ENCODE assay signal across 15 cellular contexts in genomic region chr5:119345861-119346260, GRCh38. TPM values are rescaled to one million over a fixed set of nuclear protein-coding genes. Genes with fewer than 3 reads are reported as not detected.
DNase-seq lines count a peak whose midpoint lies in the region; ATAC-seq and TF ChIP-seq lines count a peak whose summit lies in the region.
"Had no signal": no experiment of that assay in that cellular context is flagged by ENCODE, and none has a peak within 500 bp of the region (broad histone marks: within the 10 kb centered on the region; RNA-seq: fewer than 3 reads in every experiment).

No MANE protein-coding gene starts in this region.

- H3K27ac ChIP-seq in hepatocyte: no peak overlapping the region
- H3K27ac ChIP-seq: esophagus squamous epithelium had no signal

- no peaks in the 10 kb centered on the region for H3K27me3 ChIP-seq in hepatocyte
- H3K27me3 ChIP-seq: esophagus squamous epithelium, heart left ventricle had no signal

- peak overlapping the region; percentile 70 to 78 for H3K4me3 Mint-ChIP-seq in activated T-cell treated with anti-CD3 and anti-CD28 coated beads, Interleukin-2, amount 50 U/mL, for 72 hours
- H3K4me3 Mint-ChIP-seq in activated naive CD8-positive, alpha-beta T cell: peak overlapping the region; percentile 51
- peak overlapping the region; percentile 21 to 25 for H3K4me3 Mint-ChIP-seq in stimulated activated naive B cell treated with anti-CD40 and anti-IgM and Interleukin-4, amounts not matched to agents 10 μg/mL and 1 μg/mL and 100 μg/mL, for 72 hours

- no peak for ATAC-seq in activated T-cell treated with anti-CD3 and anti-CD28 coated beads, Interleukin-2, amount 50 U/mL, for 72 hours (replicated peaks in 1 of 2)
- no peak for ATAC-seq in stimulated activated naive B cell treated with anti-CD40 and anti-IgM and Interleukin-4, amounts not matched to agents 10 μg/mL and 1 μg/mL and 100 μg/mL, for 72 hours (replicated peaks)
- ATAC-seq: heart left ventricle, Right ventricle myocardium inferior had no signal

- WGBS in hepatocyte (ENCODE audit: low lambda C conversion rate, missing lambda C conversion rate): 77% methylated on average over 3 of the region's 3 CpGs

- no peak overlapping the region for H3K4me2 ChIP-seq in hepatocyte

- H3K9me3 Mint-ChIP-seq in activated T-cell treated with anti-CD3 and anti-CD28 coated beads, Interleukin-2, amount 50 U/mL, for 72 hours: no peaks in the 10 kb centered on the region
- H3K9me3 Mint-ChIP-seq in activated naive CD8-positive, alpha-beta T cell (ENCODE audit: low read depth): no peaks in the 10 kb centered on the region
- H3K9me3 Mint-ChIP-seq in stimulated activated naive B cell treated with anti-CD40 and anti-IgM and Interleukin-4, amounts not matched to agents 10 μg/mL and 1 μg/mL and 100 μg/mL, for 72 hours: peaks cover 0 to 2% of the 10 kb centered on the region in 2 donors

- TF ChIP-seq POLR2A in NB4 (IDR thresholded peaks at IDR 0.05; ENCODE audit: extremely low read depth, insufficient read length): no peak

- H3K4me3 ChIP-seq in NB4 (ENCODE audit: low read depth, low read length) (no peak overlapping the region), hepatocyte (no peak overlapping the region)
- H3K4me3 ChIP-seq: esophagus squamous epithelium, heart left ventricle had no signal

- H3K27me3 Mint-ChIP-seq in activated T-cell treated with anti-CD3 and anti-CD28 coated beads, Interleukin-2, amount 50 U/mL, for 72 hours (ENCODE audit: low read depth): no peaks in the 10 kb centered on the region
- no peaks in the 10 kb centered on the region for H3K27me3 Mint-ChIP-seq in activated naive CD8-positive, alpha-beta T cell
- H3K27me3 Mint-ChIP-seq in stimulated activated naive B cell treated with anti-CD40 and anti-IgM and Interleukin-4, amounts not matched to agents 10 μg/mL and 1 μg/mL and 100 μg/mL, for 72 hours: no peaks in the 10 kb centered on the region

- H3K27ac Mint-ChIP-seq in activated T-cell treated with anti-CD3 and anti-CD28 coated beads, Interleukin-2, amount 50 U/mL, for 72 hours: peak overlapping the region; percentile 95
- H3K27ac Mint-ChIP-seq in activated naive CD8-positive, alpha-beta T cell: peak overlapping the region; percentile 94
- peak overlapping the region; percentile 75 for H3K27ac Mint-ChIP-seq in stimulated activated naive B cell treated with anti-CD40 and anti-IgM and Interleukin-4, amounts not matched to agents 10 μg/mL and 1 μg/mL and 100 μg/mL, for 72 hours

- no peaks in the 10 kb centered on the region for H4K20me1 ChIP-seq in hepatocyte (ENCODE audit: insufficient read depth, poor library complexity, severe bottlenecking)

- DNase-seq in activated T-cell treated with anti-CD3 and anti-CD28 coated beads, Interleukin-2, amount 50 U/mL, for 72 hours: no peak
- no peak for DNase-seq in activated T-cell treated with anti-CD3 and anti-CD28 coated beads for 4 hours
- DNase-seq in NB4 (ENCODE audit: low read depth): peak; percentile 40
- DNase-seq in stimulated activated naive B cell treated with anti-CD40 and anti-IgM and Interleukin-4, amounts not matched to agents 10 μg/mL and 1 μg/mL and 100 μg/mL, for 72 hours: no peak
- DNase-seq in SHP77 (lab: John Stamatoyannopoulos, UW): no peak
- no peak for DNase-seq in NCI-H82 treated with DMSO at 0.1 percent for 48 hours (lab: John Stamatoyannopoulos, UW; ENCODE audit: unreplicated experiment)
- no peak for DNase-seq in hepatocyte (ENCODE audit: low spot score)
- DNase-seq: DMS153; esophagus squamous epithelium; heart left ventricle; kidney glomerular epithelial cell; midbrain; stimulated activated CD4-positive, alpha-beta T cell treated with anti-CD3 and anti-CD28 coated beads, Interleukin-4, amount 100 ng/mL, for 24 hours had no signal

- peaks cover 98% of the 10 kb centered on the region for H3K4me1 Mint-ChIP-seq in activated T-cell treated with anti-CD3 and anti-CD28 coated beads, Interleukin-2, amount 50 U/mL, for 72 hours (ENCODE audit: low read depth)
- peaks cover 94% of the 10 kb centered on the region for H3K4me1 Mint-ChIP-seq in activated naive CD8-positive, alpha-beta T cell (ENCODE audit: low read depth)
- peaks cover 59 to 95% of the 10 kb centered on the region in 2 donors for H3K4me1 Mint-ChIP-seq in stimulated activated naive B cell treated with anti-CD40 and anti-IgM and Interleukin-4, amounts not matched to agents 10 μg/mL and 1 μg/mL and 100 μg/mL, for 72 hours

- H3K9me3 ChIP-seq in hepatocyte (ENCODE audit: low read depth): no peaks in the 10 kb centered on the region
- H3K9me3 ChIP-seq: esophagus squamous epithelium, heart left ventricle had no signal

- H2AFZ ChIP-seq in hepatocyte: no peak overlapping the region

- H3K79me2 ChIP-seq in hepatocyte: peaks cover 15% of the 10 kb centered on the region

- H3K4me1 ChIP-seq in hepatocyte (ENCODE audit: insufficient read depth): peaks cover 12% of the 10 kb centered on the region

- TF ChIP-seq CTCF in NB4 (IDR thresholded peaks at IDR 0.05; ENCODE audit: low read depth, low read length): no peak
- no peak for TF ChIP-seq CTCF in hepatocyte (IDR thresholded peaks at IDR 0.05; ENCODE audit: poor library complexity)

- no peaks in the 10 kb centered on the region for H3K9me2 ChIP-seq in hepatocyte (replicated peaks; ENCODE audit: insufficient read depth)

- no peaks in the 10 kb centered on the region for H3K36me3 ChIP-seq in hepatocyte (replicated peaks; ENCODE audit: insufficient read depth, low read depth)
- H3K36me3 ChIP-seq: heart left ventricle had no signal

- peaks cover 0 to 5% of the 10 kb centered on the region in 2 donors for H3K36me3 Mint-ChIP-seq in activated T-cell treated with anti-CD3 and anti-CD28 coated beads, Interleukin-2, amount 50 U/mL, for 72 hours (ENCODE audit: insufficient read depth in 2 of 2)
- peaks cover 12% of the 10 kb centered on the region for H3K36me3 Mint-ChIP-seq in activated naive CD8-positive, alpha-beta T cell
- peaks cover 8 to 30% of the 10 kb centered on the region in 2 donors for H3K36me3 Mint-ChIP-seq in stimulated activated naive B cell treated with anti-CD40 and anti-IgM and Interleukin-4, amounts not matched to agents 10 μg/mL and 1 μg/mL and 100 μg/mL, for 72 hours

RNA-seq across cellular contexts. Expression of gene TNFAIP8, which starts 10.0 kb away (rescaled TPM):
- 100 to 1,000 TPM; 117 to 137 TPM for total RNA-seq in activated T-cell treated with anti-CD3 and anti-CD28 coated beads, Interleukin-2, amount 50 U/mL, for 72 hours
- 33.9 and 37.6 TPM in 2 replicates for total RNA-seq in hepatocyte
- 18.3 and 23.4 TPM in 2 replicates for polyA plus RNA-seq in hepatocyte

Comparison
In these comparisons a context has a peak if more than half of its experiments do, and no peak if none do; other contexts are left out.
1. H3K4me3 Mint-ChIP-seq: peak in every context shown above with its lines; median percentile 74 in activated T-cell treated with anti-CD3 and anti-CD28 coated beads, Interleukin-2, amount 50 U/mL, for 72 hours; 51 in activated naive CD8-positive, alpha-beta T cell; 23 in stimulated activated naive B cell treated with anti-CD40 and anti-IgM and Interleukin-4, amounts not matched to agents 10 μg/mL and 1 μg/mL and 100 μg/mL, for 72 hours.